9 cellular contexts compared by ENCODE assay signal in the genomic region with DNA sequence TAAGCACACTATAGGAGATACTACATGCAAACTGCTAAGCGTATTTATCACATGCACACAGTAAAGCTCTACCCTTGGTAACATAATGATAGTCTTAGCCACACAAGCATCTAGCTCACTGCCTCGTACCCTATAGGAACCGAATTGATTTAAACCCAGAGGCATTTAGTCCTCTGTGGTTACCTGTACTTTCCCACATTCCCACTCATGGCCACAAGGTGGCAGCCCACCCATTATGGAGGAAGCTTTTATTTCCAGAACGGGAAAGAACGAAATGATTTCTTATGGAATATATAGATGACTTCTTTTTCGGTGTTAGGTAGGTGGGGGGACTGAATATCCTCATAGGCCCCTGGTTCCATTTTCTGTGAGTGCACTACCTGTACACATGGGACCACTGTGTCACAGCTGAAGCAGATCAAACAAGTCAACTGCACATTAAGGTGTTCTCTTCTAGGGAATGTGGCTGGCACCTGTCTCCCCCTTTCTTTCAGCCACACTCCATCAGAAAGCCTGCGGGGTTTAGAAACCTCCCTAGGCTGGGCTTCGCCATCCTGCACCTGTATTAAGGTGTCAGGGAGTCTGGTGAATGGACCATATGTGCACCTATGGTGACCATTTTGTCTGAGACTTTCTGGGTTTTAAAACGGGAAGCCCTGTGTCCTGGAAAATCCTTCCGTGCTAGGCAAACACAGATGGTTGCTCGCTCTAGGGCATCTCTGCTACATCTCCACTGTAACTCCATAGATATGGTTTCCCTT.
DNase-seq lines count a peak whose midpoint lies in the region; ATAC-seq and TF ChIP-seq lines count a peak whose summit lies in the region.
"Had no signal": no experiment of that assay in that cellular context is flagged by ENCODE, and none has a peak within 500 bp of the region (broad histone marks: within the 10 kb centered on the region; RNA-seq: fewer than 3 reads in every experiment).

No MANE protein-coding gene starts in this region.

- peaks cover 6% of the 10 kb centered on the region for H3K4me1 ChIP-seq in endodermal cell (ENCODE audit: control insufficient read depth, insufficient read depth, low read length)
- H3K4me1 ChIP-seq in mesendoderm (ENCODE audit: control insufficient read depth, low read depth, low read length), result peaks cover 3% of the 10 kb centered on the region

- H3K4me3 ChIP-seq in endodermal cell (ENCODE audit: low read length) (no peak overlapping the region), mesendoderm (ENCODE audit: low read length) (no peak overlapping the region)
- H3K4me3 ChIP-seq: BLaER1 had no signal

- ATAC-seq in HG02884 (IDR thresholded peaks at IDR 0.05; ENCODE audit: unreplicated experiment), result peak; percentile 67

- H3K56ac ChIP-seq in mesendoderm (ENCODE audit: low read length), result no peak overlapping the region

- H3K4me1 Mint-ChIP-seq in endodermal cell, result peaks cover 46% of the 10 kb centered on the region

- H3K4me2 ChIP-seq in mesendoderm (ENCODE audit: low read length), result no peak overlapping the region
- H3K4me2 ChIP-seq: BLaER1 had no signal

- H3K27me3 ChIP-seq in endodermal cell (ENCODE audit: control insufficient read depth, insufficient read depth, low read length, poor library complexity, severe bottlenecking) (peaks cover 38% of the 10 kb centered on the region), mesendoderm (ENCODE audit: insufficient read depth, low read length, poor library complexity) (no peaks in the 10 kb centered on the region)
- H3K27me3 ChIP-seq: BLaER1 had no signal

- no peak overlapping the region for H3K9ac ChIP-seq in endodermal cell (ENCODE audit: extremely low read depth, low read length, poor library complexity, severe bottlenecking)
- no peak overlapping the region for H3K9ac ChIP-seq in mesendoderm (ENCODE audit: low read length)
- H3K9ac ChIP-seq: BLaER1 had no signal

- H3K23ac ChIP-seq in mesendoderm (ENCODE audit: low read length), result no peak overlapping the region

- H4K8ac ChIP-seq in mesendoderm (ENCODE audit: low read depth, low read length), result no peak overlapping the region

- no peak overlapping the region for H2BK120ac ChIP-seq in mesendoderm (ENCODE audit: low read depth, low read length)

- 45 to 83% methylated on average over 4 to 11 of the region's 11 CpGs for WGBS in endodermal cell (ENCODE audit: insufficient coverage in 1 of 2, insufficient read length in 1 of 2), 2 experiments
- no CpG with 5 or more reads among the region's 11 CpGs for WGBS in mesendoderm (ENCODE audit: extremely low coverage, insufficient coverage, low lambda C conversion rate)

- H3K36me3 ChIP-seq in endodermal cell (ENCODE audit: control insufficient read depth, insufficient read depth, low read length) (no peaks in the 10 kb centered on the region), mesendoderm (ENCODE audit: control insufficient read depth, insufficient read depth, low read length) (no peaks in the 10 kb centered on the region)
- H3K36me3 ChIP-seq: BLaER1 had no signal

- peak; percentile 98 for TF ChIP-seq CTCF in endodermal cell (conservative IDR thresholded peaks at IDR 0.05)

- no peaks in the 10 kb centered on the region for H3K79me1 ChIP-seq in mesendoderm (ENCODE audit: low read length)

- no peak overlapping the region for H3K4ac ChIP-seq in mesendoderm (ENCODE audit: low read depth, low read length)

- no peaks in the 10 kb centered on the region for H3K9me3 Mint-ChIP-seq in endodermal cell

- no peak overlapping the region for H2BK15ac ChIP-seq in mesendoderm (replicated peaks; ENCODE audit: low read depth)

- DNase-seq in NCI-H1417 (lab: John Stamatoyannopoulos, UW), result peak; percentile 25 to 86 (median 59)
- no peak for DNase-seq in NCI-H1417 treated with DMSO at 0.1 percent for 48 hours (lab: John Stamatoyannopoulos, UW)
- peak; percentile 64 for DNase-seq in NCI-H2227 (lab: John Stamatoyannopoulos, UW; ENCODE audit: unreplicated experiment)
- peak; percentile 13 to 35 for DNase-seq in activated CD4-positive, alpha-beta T cell treated with anti-CD3 and anti-CD28 coated beads, Interleukin-2, amount 50 U/mL, for 24 hours (ENCODE audit: low read depth in 1 of 2, low spot score in 1 of 2)
- DNase-seq in endodermal cell, result peak; percentile 94
- peak; percentile 72 for DNase-seq in mesendoderm
- DNase-seq in stimulated activated CD8-positive, alpha-beta memory T cell treated with anti-CD3 and anti-CD28 coated beads, Interleukin-7, amount 100 ng/mL, for 24 hours (ENCODE audit: low read depth), result peak; percentile 36

- no peaks in the 10 kb centered on the region for H3K36me3 Mint-ChIP-seq in endodermal cell (ENCODE audit: low read depth)

- H3K18ac ChIP-seq in mesendoderm (ENCODE audit: low read length), result no peak overlapping the region

- no peak overlapping the region for H3K27ac Mint-ChIP-seq in endodermal cell

- no peaks in the 10 kb centered on the region for H3K9me3 ChIP-seq in endodermal cell (ENCODE audit: control insufficient read depth, low read length)
- H3K9me3 ChIP-seq: BLaER1 had no signal

- H3K27me3 Mint-ChIP-seq in endodermal cell (ENCODE audit: insufficient read depth), result peaks cover 37% of the 10 kb centered on the region

- no peaks in the 10 kb centered on the region for H3K79me2 ChIP-seq in mesendoderm (ENCODE audit: control insufficient read depth, insufficient read depth, low read length)

- no peak overlapping the region for H2BK5ac ChIP-seq in mesendoderm (ENCODE audit: low read length)

- H3K27ac ChIP-seq in endodermal cell (ENCODE audit: low read depth, low read length), result no peak overlapping the region
- H3K27ac ChIP-seq in mesendoderm (ENCODE audit: low read depth, low read length), result no peak overlapping the region
- H3K27ac ChIP-seq: BLaER1 had no signal

- no peak overlapping the region for H4K5ac ChIP-seq in mesendoderm (ENCODE audit: low read length)

- H3K4me3 Mint-ChIP-seq in endodermal cell, result no peak overlapping the region

- no peak overlapping the region for H2AK5ac ChIP-seq in mesendoderm (ENCODE audit: low read length)
